Comparison of ENCODE assay signal across 31 cellular contexts in genomic region chr2:58163913-58164312, GRCh38.
"Had no signal": no experiment of that assay in that cellular context is flagged by ENCODE, and none has a peak within 500 bp of the region (broad histone marks: within the 10 kb centered on the region; RNA-seq: fewer than 3 reads in every experiment).

No MANE protein-coding gene starts in this region.

- FAIRE-seq: astrocyte had no signal

- H3K27me3 ChIP-seq: body of pancreas, brain microvascular endothelial cell, breast epithelium had no signal

- H3K36me3 ChIP-seq: breast epithelium had no signal

- H3K27ac ChIP-seq: body of pancreas, brain microvascular endothelial cell, breast epithelium, WERI-Rb-1 had no signal

- H3K9me3 ChIP-seq: body of pancreas, breast epithelium had no signal

- ATAC-seq: activated CD4-positive, alpha-beta T cell treated with anti-CD3 and anti-CD28 coated beads for 36 hours; activated CD4-positive, CD25-positive, alpha-beta regulatory T cell treated with anti-CD3 and anti-CD28 coated beads, Interleukin-2, amount 50 U/mL, for 24 hours; activated CD8-positive, alpha-beta memory T cell treated with anti-CD3 and anti-CD28 coated beads, Interleukin-2, amount 10 ng/mL, durations not matched to agents 7 days and 5 days; activated CD8-positive, alpha-beta T cell treated with anti-CD3 and anti-CD28 coated beads, Interleukin-2, amount 10 ng/mL, durations not matched to agents 7 days and 5 days; activated naive CD8-positive, alpha-beta T cell treated with anti-CD3 and anti-CD28 coated beads, Interleukin-2, amount 50 U/mL, for 24 hours; body of pancreas; WTC11 had no signal

- DNase-seq: activated CD4-positive, alpha-beta memory T cell treated with anti-CD3 and anti-CD28 coated beads, Interleukin-2, amount 10 ng/mL, durations not matched to agents 7 days and 5 days; activated CD4-positive, alpha-beta T cell treated with anti-CD3 and anti-CD28 coated beads for 1 hour; activated CD4-positive, alpha-beta T cell treated with anti-CD3 and anti-CD28 coated beads for 36 hours; activated CD4-positive, alpha-beta T cell treated with anti-CD3 and anti-CD28 coated beads for 48 hours; activated CD4-positive, alpha-beta T cell treated with anti-CD3 and anti-CD28 coated beads, Interleukin-2, amount 10 ng/mL, durations not matched to agents 7 days and 5 days; activated CD4-positive, alpha-beta T cell treated with anti-CD3 and anti-CD28 coated beads, Interleukin-2, amount 50 U/mL, for 48 hours; activated CD4-positive, CD25-positive, alpha-beta regulatory T cell; activated CD8-positive, alpha-beta memory T cell treated with anti-CD3 and anti-CD28 coated beads for 24 hours; activated CD8-positive, alpha-beta memory T cell treated with anti-CD3 and anti-CD28 coated beads, Interleukin-2, amount 10 ng/mL, durations not matched to agents 7 days and 5 days; activated CD8-positive, alpha-beta memory T cell treated with anti-CD3 and anti-CD28 coated beads, Interleukin-2, amount 50 U/mL, for 48 hours; activated CD8-positive, alpha-beta T cell treated with anti-CD3 and anti-CD28 coated beads, Interleukin-2, amount 10 ng/mL, durations not matched to agents 7 days and 5 days; activated effector memory CD4-positive, alpha-beta T cell treated with Interleukin-2 at 50 U/mL for 16 hours; activated gamma-delta T cell; activated naive CD4-positive, alpha-beta T cell treated with anti-CD3 and anti-CD28 coated beads, Interleukin-2, amount 10 ng/mL, durations not matched to agents 7 days and 5 days; activated naive CD4-positive, alpha-beta T cell treated with Interleukin-2 at 50 U/mL for 16 hours; activated naive CD8-positive, alpha-beta T cell treated with anti-CD3 and anti-CD28 coated beads, Interleukin-2, amount 10 ng/mL, durations not matched to agents 7 days and 5 days; activated naive CD8-positive, alpha-beta T cell treated with anti-CD3 and anti-CD28 coated beads, Interleukin-2, amount 50 U/mL, for 24 hours; activated T-cell treated with anti-CD3 and anti-CD28 coated beads, Interleukin-2, amount 50 U/mL, for 24 hours; activated T-cell treated with anti-CD3 and anti-CD28 coated beads, Interleukin-2, amount 50 U/mL, for 48 hours; amygdala; aorta; body of pancreas; brain microvascular endothelial cell; central memory CD4-positive, alpha-beta T cell; T-helper 2 cell; T-helper 9 cell; WERI-Rb-1 had no signal

- H3K4me1 ChIP-seq: body of pancreas, breast epithelium had no signal

- H3K4me3 ChIP-seq: body of pancreas, breast epithelium had no signal
